In the genomic region with DNA sequence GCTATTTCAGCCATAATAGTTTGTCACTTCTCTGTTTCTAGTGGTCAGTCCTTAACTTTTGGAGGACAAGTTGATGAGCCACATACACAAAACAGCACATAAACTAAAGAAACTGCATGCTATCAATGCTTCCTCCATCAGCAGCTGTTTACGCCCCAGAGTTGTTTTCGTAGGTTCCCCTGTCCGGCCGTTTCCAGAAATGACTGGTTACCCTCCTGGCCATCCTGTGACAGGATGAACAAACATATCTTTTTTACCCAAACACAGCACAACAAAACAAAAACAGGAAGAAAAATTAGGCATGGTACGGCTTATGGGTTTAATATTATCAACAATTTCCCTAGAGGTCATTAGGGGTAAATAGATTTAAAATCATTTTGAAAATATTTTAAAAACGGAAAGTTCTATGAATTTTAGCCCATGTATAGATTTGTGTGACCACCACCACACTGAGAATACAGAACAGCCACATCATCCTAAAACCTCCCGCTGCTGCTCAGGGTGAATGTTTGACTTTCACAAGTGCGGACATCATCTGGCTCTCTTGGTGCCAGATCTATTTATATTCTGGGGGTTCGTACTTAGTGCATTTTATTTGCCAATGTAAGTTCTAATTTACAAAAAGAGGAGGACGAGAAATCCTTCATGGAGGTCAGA, we compare ENCODE assay signal across 13 cellular contexts.
DNase-seq lines count a peak whose midpoint lies in the region; ATAC-seq and TF ChIP-seq lines count a peak whose summit lies in the region.
"Had no signal": no experiment of that assay in that cellular context is flagged by ENCODE, and none has a peak within 500 bp of the region (broad histone marks: within the 10 kb centered on the region; RNA-seq: fewer than 3 reads in every experiment).

No MANE protein-coding gene starts in this region.

- TF ChIP-seq CTCF in CD14-positive monocyte (IDR thresholded peaks at IDR 0.05) = peak; percentile 30
- TF ChIP-seq CTCF in right atrium auricular region (IDR thresholded peaks at IDR 0.05) = peak in 1 of 2 donors; percentile 19

- H3K36me3 ChIP-seq in right atrium auricular region = peaks cover 13% of the 10 kb centered on the region

- CTCF ChIA-PET in activated naive CD4-positive, alpha-beta T cell treated with anti-CD3 and anti-CD28 coated beads for 36 hours (lab: Charles Lee) = interaction anchor here (0.6 to 0.7 kb wide), 2 partner anchors 12 to 22 kb away, joined by 3 read pairs; no protein-coding TSS in a partner anchor

- ATAC-seq in GM19467 (IDR thresholded peaks at IDR 0.05; ENCODE audit: unreplicated experiment) (peak; percentile 64), HG03196 (IDR thresholded peaks at IDR 0.05; ENCODE audit: unreplicated experiment) (peak; percentile 62), esophagus mucosa (no peak)

- peaks cover 0 to 5% (median 3%) of the 10 kb centered on the region in 3 donors for H3K27me3 Mint-ChIP-seq in CD14-positive monocyte (ENCODE audit: low read depth in 3 of 3)
- no peaks in the 10 kb centered on the region for H3K27me3 Mint-ChIP-seq in activated naive CD4-positive, alpha-beta T cell treated with anti-CD3 and anti-CD28 coated beads for 36 hours (ENCODE audit: low read depth)
- no peaks in the 10 kb centered on the region for H3K27me3 Mint-ChIP-seq in activated T-helper 1 cell treated with anti-CD3 and anti-CD28 coated beads, Interleukin-12 subunit alpha, Interleukin-12 subunit beta, Interleukin-2, Interleukin-4 antibody, amounts not matched to agents 30 ng/mL and 10 ng/mL and 1 ng/mL, durations not matched to agents 14 hours and 24 hours and 36 hours (ENCODE audit: insufficient read depth)
- H3K27me3 Mint-ChIP-seq in activated naive CD8-positive, alpha-beta T cell treated with anti-CD3 and anti-CD28 coated beads for 36 hours = no peaks in the 10 kb centered on the region

- peak; percentile 61 for DNase-seq in CD14-positive monocyte (ENCODE audit: low spot score)
- no peak for DNase-seq in right atrium auricular region (ENCODE audit: low spot score)
- DNase-seq in activated naive CD4-positive, alpha-beta T cell treated with anti-CD3 and anti-CD28 coated beads for 36 hours = no peak
- no peak for DNase-seq in activated T-helper 1 cell treated with anti-CD3 and anti-CD28 coated beads, Interleukin-12 subunit alpha, Interleukin-12 subunit beta, Interleukin-2, Interleukin-4 antibody, amounts not matched to agents 30 ng/mL and 10 ng/mL and 1 ng/mL, durations not matched to agents 14 hours and 24 hours and 36 hours (ENCODE audit: low spot score)
- DNase-seq in activated naive CD8-positive, alpha-beta T cell treated with anti-CD3 and anti-CD28 coated beads for 36 hours = no peak
- DNase-seq: activated CD4-positive, alpha-beta T cell treated with anti-CD3 and anti-CD28 coated beads for 4 hours; COR-L47; sigmoid colon had no signal

- H3K27ac Mint-ChIP-seq in CD14-positive monocyte = peak overlapping the region in 6 of 7 donors; percentile 44 to 75 (median 65)
- H3K27ac Mint-ChIP-seq in activated naive CD4-positive, alpha-beta T cell treated with anti-CD3 and anti-CD28 coated beads for 36 hours = no peak overlapping the region
- no peak overlapping the region for H3K27ac Mint-ChIP-seq in activated T-helper 1 cell treated with anti-CD3 and anti-CD28 coated beads, Interleukin-12 subunit alpha, Interleukin-12 subunit beta, Interleukin-2, Interleukin-4 antibody, amounts not matched to agents 30 ng/mL and 10 ng/mL and 1 ng/mL, durations not matched to agents 14 hours and 24 hours and 36 hours
- H3K27ac Mint-ChIP-seq in activated naive CD8-positive, alpha-beta T cell treated with anti-CD3 and anti-CD28 coated beads for 36 hours = no peak overlapping the region

- H3K9me3 ChIP-seq in right atrium auricular region = no peaks in the 10 kb centered on the region
- H3K9me3 ChIP-seq: sigmoid colon had no signal

- H3K9me3 Mint-ChIP-seq in CD14-positive monocyte = peaks cover 0 to 14% (median 6%) of the 10 kb centered on the region in 7 donors
- no peaks in the 10 kb centered on the region for H3K9me3 Mint-ChIP-seq in activated naive CD4-positive, alpha-beta T cell treated with anti-CD3 and anti-CD28 coated beads for 36 hours
- H3K9me3 Mint-ChIP-seq in activated T-helper 1 cell treated with anti-CD3 and anti-CD28 coated beads, Interleukin-12 subunit alpha, Interleukin-12 subunit beta, Interleukin-2, Interleukin-4 antibody, amounts not matched to agents 30 ng/mL and 10 ng/mL and 1 ng/mL, durations not matched to agents 14 hours and 24 hours and 36 hours = no peaks in the 10 kb centered on the region
- H3K9me3 Mint-ChIP-seq in activated naive CD8-positive, alpha-beta T cell treated with anti-CD3 and anti-CD28 coated beads for 36 hours = no peaks in the 10 kb centered on the region

- no peak overlapping the region for H3K4me3 ChIP-seq in right atrium auricular region
- H3K4me3 ChIP-seq: sigmoid colon had no signal

- peaks cover 67 to 78% of the 10 kb centered on the region in 2 donors for H3K36me3 Mint-ChIP-seq in CD14-positive monocyte
- peaks cover 11% of the 10 kb centered on the region for H3K36me3 Mint-ChIP-seq in activated naive CD4-positive, alpha-beta T cell treated with anti-CD3 and anti-CD28 coated beads for 36 hours (ENCODE audit: low read depth)
- peaks cover 10% of the 10 kb centered on the region for H3K36me3 Mint-ChIP-seq in activated T-helper 1 cell treated with anti-CD3 and anti-CD28 coated beads, Interleukin-12 subunit alpha, Interleukin-12 subunit beta, Interleukin-2, Interleukin-4 antibody, amounts not matched to agents 30 ng/mL and 10 ng/mL and 1 ng/mL, durations not matched to agents 14 hours and 24 hours and 36 hours (ENCODE audit: low read depth)
- peaks cover 2% of the 10 kb centered on the region for H3K36me3 Mint-ChIP-seq in activated naive CD8-positive, alpha-beta T cell treated with anti-CD3 and anti-CD28 coated beads for 36 hours

- peaks cover 0 to 82% of the 10 kb centered on the region in 2 donors for H3K4me1 ChIP-seq in right atrium auricular region

- peaks cover 18% of the 10 kb centered on the region for H3K4me1 Mint-ChIP-seq in CD14-positive monocyte
- peaks cover 15% of the 10 kb centered on the region for H3K4me1 Mint-ChIP-seq in activated naive CD4-positive, alpha-beta T cell treated with anti-CD3 and anti-CD28 coated beads for 36 hours (ENCODE audit: low read depth)
- H3K4me1 Mint-ChIP-seq in activated T-helper 1 cell treated with anti-CD3 and anti-CD28 coated beads, Interleukin-12 subunit alpha, Interleukin-12 subunit beta, Interleukin-2, Interleukin-4 antibody, amounts not matched to agents 30 ng/mL and 10 ng/mL and 1 ng/mL, durations not matched to agents 14 hours and 24 hours and 36 hours (ENCODE audit: low read depth) = peaks cover 30% of the 10 kb centered on the region
- peaks cover 8% of the 10 kb centered on the region for H3K4me1 Mint-ChIP-seq in activated naive CD8-positive, alpha-beta T cell treated with anti-CD3 and anti-CD28 coated beads for 36 hours

- peak overlapping the region in 1 of 2 donors; percentile 18 for H3K4me3 Mint-ChIP-seq in CD14-positive monocyte
- H3K4me3 Mint-ChIP-seq in activated naive CD4-positive, alpha-beta T cell treated with anti-CD3 and anti-CD28 coated beads for 36 hours = no peak overlapping the region
- no peak overlapping the region for H3K4me3 Mint-ChIP-seq in activated T-helper 1 cell treated with anti-CD3 and anti-CD28 coated beads, Interleukin-12 subunit alpha, Interleukin-12 subunit beta, Interleukin-2, Interleukin-4 antibody, amounts not matched to agents 30 ng/mL and 10 ng/mL and 1 ng/mL, durations not matched to agents 14 hours and 24 hours and 36 hours
- no peak overlapping the region for H3K4me3 Mint-ChIP-seq in activated naive CD8-positive, alpha-beta T cell treated with anti-CD3 and anti-CD28 coated beads for 36 hours

- intact Hi-C loops in CD14-positive monocyte (cut with micrococcal nuclease) = loop anchor here in 1 of 2 donors (10.0 kb wide), 1 partner anchor 58 kb away; no protein-coding TSS in a partner anchor
- intact Hi-C loops in activated naive CD4-positive, alpha-beta T cell treated with anti-CD3 and anti-CD28 coated beads for 36 hours (cut with micrococcal nuclease) = no loop called here
- intact Hi-C loops in activated T-helper 1 cell treated with anti-CD3 and anti-CD28 coated beads, Interleukin-12 subunit alpha, Interleukin-12 subunit beta, Interleukin-2, Interleukin-4 antibody, amounts not matched to agents 30 ng/mL and 10 ng/mL and 1 ng/mL, durations not matched to agents 14 hours and 24 hours and 36 hours (cut with micrococcal nuclease) = no loop called here

- no peaks in the 10 kb centered on the region for H3K27me3 ChIP-seq in right atrium auricular region
- H3K27me3 ChIP-seq: sigmoid colon had no signal

- H3K27ac ChIP-seq in right atrium auricular region = peak overlapping the region; percentile 85 to 92
- H3K27ac ChIP-seq: epithelial cell of prostate, KMS-11 had no signal

Comparison
In these comparisons a context has a peak if more than half of its experiments do, and no peak if none do; other contexts are left out.
1. H3K27ac Mint-ChIP-seq: peak in CD14-positive monocyte (6 of 7); none in activated naive CD4-positive, alpha-beta T cell treated with anti-CD3 and anti-CD28 coated beads for 36 hours (single experiment), activated T-helper 1 cell treated with anti-CD3 and anti-CD28 coated beads, Interleukin-12 subunit alpha, Interleukin-12 subunit beta, Interleukin-2, Interleukin-4 antibody, amounts not matched to agents 30 ng/mL and 10 ng/mL and 1 ng/mL, durations not matched to agents 14 hours and 24 hours and 36 hours (single experiment) and activated naive CD8-positive, alpha-beta T cell treated with anti-CD3 and anti-CD28 coated beads for 36 hours (single experiment).